ENCODE assay signal across 1 cellular context in the genomic region with DNA sequence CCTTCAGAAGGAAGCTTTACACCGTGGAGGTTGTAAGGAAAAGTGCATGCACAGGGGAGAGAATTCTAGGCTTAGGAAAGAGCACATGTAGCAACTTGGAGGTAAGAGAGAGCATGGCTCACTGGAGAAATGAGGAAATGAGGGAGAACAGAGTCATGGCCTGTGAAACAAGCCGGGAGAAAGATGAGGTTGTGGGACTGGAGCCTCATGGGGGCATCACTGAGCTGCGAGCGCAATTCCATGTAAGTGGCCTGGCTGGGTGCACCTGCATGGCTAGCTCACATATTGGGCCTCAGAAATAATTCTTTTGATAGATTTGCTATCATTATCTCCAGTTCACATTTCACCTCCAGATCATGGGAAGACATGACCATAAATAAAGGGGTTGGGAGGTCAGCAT.
TF ChIP-seq lines count a peak whose summit lies in the region.

No MANE protein-coding gene starts in this region.

TF ChIP-seq in HepG2, 621 proteins besides CTCF, POLR2A, EP300 and RAD21 (continued from another document):
- TF ChIP-seq, protein P1, sequence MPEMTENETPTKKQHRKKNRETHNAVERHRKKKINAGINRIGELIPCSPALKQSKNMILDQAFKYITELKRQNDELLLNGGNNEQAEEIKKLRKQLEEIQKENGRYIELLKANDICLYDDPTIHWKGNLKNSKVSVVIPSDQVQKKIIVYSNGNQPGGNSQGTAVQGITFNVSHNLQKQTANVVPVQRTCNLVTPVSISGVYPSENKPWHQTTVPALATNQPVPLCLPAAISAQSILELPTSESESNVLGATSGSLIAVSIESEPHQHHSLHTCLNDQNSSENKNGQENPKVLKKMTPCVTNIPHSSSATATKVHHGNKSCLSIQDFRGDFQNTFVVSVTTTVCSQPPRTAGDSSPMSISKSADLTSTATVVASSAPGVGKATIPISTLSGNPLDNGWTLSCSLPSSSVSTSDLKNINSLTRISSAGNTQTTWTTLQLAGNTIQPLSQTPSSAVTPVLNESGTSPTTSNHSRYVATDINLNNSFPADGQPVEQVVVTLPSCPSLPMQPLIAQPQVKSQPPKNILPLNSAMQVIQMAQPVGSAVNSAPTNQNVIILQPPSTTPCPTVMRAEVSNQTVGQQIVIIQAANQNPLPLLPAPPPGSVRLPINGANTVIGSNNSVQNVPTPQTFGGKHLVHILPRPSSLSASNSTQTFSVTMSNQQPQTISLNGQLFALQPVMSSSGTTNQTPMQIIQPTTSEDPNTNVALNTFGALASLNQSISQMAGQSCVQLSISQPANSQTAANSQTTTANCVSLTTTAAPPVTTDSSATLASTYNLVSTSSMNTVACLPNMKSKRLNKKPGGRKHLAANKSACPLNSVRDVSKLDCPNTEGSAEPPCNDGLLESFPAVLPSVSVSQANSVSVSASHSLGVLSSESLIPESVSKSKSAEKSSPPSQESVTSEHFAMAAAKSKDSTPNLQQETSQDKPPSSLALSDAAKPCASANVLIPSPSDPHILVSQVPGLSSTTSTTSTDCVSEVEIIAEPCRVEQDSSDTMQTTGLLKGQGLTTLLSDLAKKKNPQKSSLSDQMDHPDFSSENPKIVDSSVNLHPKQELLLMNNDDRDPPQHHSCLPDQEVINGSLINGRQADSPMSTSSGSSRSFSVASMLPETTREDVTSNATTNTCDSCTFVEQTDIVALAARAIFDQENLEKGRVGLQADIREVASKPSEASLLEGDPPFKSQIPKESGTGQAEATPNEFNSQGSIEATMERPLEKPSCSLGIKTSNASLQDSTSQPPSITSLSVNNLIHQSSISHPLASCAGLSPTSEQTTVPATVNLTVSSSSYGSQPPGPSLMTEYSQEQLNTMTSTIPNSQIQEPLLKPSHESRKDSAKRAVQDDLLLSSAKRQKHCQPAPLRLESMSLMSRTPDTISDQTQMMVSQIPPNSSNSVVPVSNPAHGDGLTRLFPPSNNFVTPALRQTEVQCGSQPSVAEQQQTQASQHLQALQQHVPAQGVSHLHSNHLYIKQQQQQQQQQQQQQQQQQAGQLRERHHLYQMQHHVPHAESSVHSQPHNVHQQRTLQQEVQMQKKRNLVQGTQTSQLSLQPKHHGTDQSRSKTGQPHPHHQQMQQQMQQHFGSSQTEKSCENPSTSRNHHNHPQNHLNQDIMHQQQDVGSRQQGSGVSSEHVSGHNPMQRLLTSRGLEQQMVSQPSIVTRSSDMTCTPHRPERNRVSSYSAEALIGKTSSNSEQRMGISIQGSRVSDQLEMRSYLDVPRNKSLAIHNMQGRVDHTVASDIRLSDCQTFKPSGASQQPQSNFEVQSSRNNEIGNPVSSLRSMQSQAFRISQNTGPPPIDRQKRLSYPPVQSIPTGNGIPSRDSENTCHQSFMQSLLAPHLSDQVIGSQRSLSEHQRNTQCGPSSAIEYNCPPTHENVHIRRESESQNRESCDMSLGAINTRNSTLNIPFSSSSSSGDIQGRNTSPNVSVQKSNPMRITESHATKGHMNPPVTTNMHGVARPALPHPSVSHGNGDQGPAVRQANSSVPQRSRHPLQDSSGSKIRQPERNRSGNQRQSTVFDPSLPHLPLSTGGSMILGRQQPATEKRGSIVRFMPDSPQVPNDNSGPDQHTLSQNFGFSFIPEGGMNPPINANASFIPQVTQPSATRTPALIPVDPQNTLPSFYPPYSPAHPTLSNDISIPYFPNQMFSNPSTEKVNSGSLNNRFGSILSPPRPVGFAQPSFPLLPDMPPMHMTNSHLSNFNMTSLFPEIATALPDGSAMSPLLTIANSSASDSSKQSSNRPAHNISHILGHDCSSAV (CRISPR knock-in tag; IDR thresholded peaks at IDR 0.05; ENCODE audit: borderline replicate concordance), result no peak
- TF ChIP-seq, protein P2, sequence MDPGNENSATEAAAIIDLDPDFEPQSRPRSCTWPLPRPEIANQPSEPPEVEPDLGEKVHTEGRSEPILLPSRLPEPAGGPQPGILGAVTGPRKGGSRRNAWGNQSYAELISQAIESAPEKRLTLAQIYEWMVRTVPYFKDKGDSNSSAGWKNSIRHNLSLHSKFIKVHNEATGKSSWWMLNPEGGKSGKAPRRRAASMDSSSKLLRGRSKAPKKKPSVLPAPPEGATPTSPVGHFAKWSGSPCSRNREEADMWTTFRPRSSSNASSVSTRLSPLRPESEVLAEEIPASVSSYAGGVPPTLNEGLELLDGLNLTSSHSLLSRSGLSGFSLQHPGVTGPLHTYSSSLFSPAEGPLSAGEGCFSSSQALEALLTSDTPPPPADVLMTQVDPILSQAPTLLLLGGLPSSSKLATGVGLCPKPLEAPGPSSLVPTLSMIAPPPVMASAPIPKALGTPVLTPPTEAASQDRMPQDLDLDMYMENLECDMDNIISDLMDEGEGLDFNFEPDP (CRISPR knock-in tag; conservative IDR thresholded peaks at IDR 0.05), result no peak
- TF ChIP-seq, protein P3, sequence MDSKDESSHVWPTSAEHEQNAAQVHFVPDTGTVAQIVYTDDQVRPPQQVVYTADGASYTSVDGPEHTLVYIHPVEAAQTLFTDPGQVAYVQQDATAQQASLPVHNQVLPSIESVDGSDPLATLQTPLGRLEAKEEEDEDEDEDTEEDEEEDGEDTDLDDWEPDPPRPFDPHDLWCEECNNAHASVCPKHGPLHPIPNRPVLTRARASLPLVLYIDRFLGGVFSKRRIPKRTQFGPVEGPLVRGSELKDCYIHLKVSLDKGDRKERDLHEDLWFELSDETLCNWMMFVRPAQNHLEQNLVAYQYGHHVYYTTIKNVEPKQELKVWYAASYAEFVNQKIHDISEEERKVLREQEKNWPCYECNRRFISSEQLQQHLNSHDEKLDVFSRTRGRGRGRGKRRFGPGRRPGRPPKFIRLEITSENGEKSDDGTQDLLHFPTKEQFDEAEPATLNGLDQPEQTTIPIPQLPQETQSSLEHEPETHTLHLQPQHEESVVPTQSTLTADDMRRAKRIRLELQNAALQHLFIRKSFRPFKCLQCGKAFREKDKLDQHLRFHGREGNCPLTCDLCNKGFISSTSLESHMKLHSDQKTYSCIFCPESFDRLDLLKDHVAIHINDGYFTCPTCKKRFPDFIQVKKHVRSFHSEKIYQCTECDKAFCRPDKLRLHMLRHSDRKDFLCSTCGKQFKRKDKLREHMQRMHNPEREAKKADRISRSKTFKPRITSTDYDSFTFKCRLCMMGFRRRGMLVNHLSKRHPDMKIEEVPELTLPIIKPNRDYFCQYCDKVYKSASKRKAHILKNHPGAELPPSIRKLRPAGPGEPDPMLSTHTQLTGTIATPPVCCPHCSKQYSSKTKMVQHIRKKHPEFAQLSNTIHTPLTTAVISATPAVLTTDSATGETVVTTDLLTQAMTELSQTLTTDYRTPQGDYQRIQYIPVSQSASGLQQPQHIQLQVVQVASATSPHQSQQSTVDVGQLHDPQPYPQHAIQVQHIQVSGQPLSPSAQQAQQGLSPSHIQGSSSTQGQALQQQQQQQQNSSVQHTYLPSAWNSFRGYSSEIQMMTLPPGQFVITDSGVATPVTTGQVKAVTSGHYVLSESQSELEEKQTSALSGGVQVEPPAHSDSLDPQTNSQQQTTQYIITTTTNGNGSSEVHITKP (CRISPR knock-in tag; IDR thresholded peaks at IDR 0.05; ENCODE audit: low read depth), result no peak
- TF ChIP-seq EZH2 (conservative IDR thresholded peaks at IDR 0.05; ENCODE audit: low read depth, low read length) (no peak), RNF2 (conservative IDR thresholded peaks at IDR 0.05; ENCODE audit: low read depth) (no peak), ZC3H4 (CRISPR knock-in tag; IDR thresholded peaks at IDR 0.05; ENCODE audit: borderline replicate concordance) (no peak), ZNF781 (CRISPR knock-in tag; IDR thresholded peaks at IDR 0.05; ENCODE audit: borderline replicate concordance, not compliant biosample characterization) (no peak), ADNP (CRISPR knock-in tag; IDR thresholded peaks at IDR 0.05) (no peak), ZNF383 (CRISPR knock-in tag; IDR thresholded peaks at IDR 0.05; ENCODE audit: borderline replicate concordance) (no peak), ZNF713 (CRISPR knock-in tag; IDR thresholded peaks at IDR 0.05) (no peak), MAFK (conservative IDR thresholded peaks at IDR 0.05 in 1 of 2, IDR thresholded peaks at IDR 0.05 in 1 of 2; ENCODE audit: low read length in 2 of 2) (no peak), SP4 (CRISPR knock-in tag; IDR thresholded peaks at IDR 0.05) (no peak), ETV5 (CRISPR knock-in tag; IDR thresholded peaks at IDR 0.05; ENCODE audit: borderline replicate concordance) (no peak), ZNF431 (CRISPR knock-in tag; IDR thresholded peaks at IDR 0.05; ENCODE audit: borderline replicate concordance, low read depth) (no peak), CHD4 (IDR thresholded peaks at IDR 0.05; ENCODE audit: borderline replicate concordance, low read length) (no peak), ASH2L (IDR thresholded peaks at IDR 0.05; ENCODE audit: insufficient read length, low read depth, low read length) (no peak)
- TF ChIP-seq, protein P4, sequence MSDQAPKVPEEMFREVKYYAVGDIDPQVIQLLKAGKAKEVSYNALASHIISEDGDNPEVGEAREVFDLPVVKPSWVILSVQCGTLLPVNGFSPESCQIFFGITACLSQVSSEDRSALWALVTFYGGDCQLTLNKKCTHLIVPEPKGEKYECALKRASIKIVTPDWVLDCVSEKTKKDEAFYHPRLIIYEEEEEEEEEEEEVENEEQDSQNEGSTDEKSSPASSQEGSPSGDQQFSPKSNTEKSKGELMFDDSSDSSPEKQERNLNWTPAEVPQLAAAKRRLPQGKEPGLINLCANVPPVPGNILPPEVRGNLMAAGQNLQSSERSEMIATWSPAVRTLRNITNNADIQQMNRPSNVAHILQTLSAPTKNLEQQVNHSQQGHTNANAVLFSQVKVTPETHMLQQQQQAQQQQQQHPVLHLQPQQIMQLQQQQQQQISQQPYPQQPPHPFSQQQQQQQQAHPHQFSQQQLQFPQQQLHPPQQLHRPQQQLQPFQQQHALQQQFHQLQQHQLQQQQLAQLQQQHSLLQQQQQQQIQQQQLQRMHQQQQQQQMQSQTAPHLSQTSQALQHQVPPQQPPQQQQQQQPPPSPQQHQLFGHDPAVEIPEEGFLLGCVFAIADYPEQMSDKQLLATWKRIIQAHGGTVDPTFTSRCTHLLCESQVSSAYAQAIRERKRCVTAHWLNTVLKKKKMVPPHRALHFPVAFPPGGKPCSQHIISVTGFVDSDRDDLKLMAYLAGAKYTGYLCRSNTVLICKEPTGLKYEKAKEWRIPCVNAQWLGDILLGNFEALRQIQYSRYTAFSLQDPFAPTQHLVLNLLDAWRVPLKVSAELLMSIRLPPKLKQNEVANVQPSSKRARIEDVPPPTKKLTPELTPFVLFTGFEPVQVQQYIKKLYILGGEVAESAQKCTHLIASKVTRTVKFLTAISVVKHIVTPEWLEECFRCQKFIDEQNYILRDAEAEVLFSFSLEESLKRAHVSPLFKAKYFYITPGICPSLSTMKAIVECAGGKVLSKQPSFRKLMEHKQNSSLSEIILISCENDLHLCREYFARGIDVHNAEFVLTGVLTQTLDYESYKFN (CRISPR knock-in tag; conservative IDR thresholded peaks at IDR 0.05), result no peak
- TF ChIP-seq, protein P5, sequence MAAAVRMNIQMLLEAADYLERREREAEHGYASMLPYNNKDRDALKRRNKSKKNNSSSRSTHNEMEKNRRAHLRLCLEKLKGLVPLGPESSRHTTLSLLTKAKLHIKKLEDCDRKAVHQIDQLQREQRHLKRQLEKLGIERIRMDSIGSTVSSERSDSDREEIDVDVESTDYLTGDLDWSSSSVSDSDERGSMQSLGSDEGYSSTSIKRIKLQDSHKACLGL (CRISPR knock-in tag; IDR thresholded peaks at IDR 0.05), result no peak
